ENCODE assay signal across 22 cellular contexts in the genomic region with DNA sequence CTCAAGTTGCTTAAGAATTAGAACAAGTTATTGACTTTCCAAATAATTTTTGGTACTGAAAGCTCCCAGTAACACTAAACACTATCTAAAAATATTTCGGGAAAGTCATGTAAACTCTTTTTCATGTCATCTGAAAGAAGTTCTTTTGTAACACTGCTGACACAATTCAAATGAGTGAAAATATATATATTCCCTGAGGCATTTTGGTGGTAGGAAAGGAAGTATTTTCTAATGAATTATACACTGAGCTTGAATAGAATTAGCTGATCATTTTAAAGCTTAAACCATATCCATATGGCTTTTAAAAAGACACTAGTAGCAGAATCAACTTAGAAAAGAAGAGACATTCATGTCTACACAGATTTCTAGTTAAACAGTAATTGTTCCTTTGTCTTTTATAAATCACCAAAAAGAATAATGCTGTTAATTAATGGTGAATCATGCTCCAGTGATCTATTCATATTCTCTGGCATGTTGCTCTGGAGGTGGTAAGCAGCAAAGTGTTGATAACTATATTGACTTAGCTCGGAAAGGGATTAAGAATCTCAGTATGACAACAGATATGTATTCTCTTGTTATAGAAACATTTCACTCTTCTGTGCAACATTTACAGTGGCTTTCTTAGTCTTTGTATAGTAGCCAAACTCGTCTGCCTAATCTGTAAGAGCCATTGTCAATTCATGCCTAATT.
"Had no signal": no experiment of that assay in that cellular context is flagged by ENCODE, and none has a peak within 500 bp of the region (broad histone marks: within the 10 kb centered on the region; RNA-seq: fewer than 3 reads in every experiment).

No MANE protein-coding gene starts in this region.

- H3K4me3 ChIP-seq: cardiac muscle cell, coronary artery, dorsolateral prefrontal cortex, mucosa of descending colon, right lobe of liver, testis, transverse colon had no signal

- H3K9me3 ChIP-seq: mucosa of descending colon, right lobe of liver, testis, transverse colon had no signal

- H3K27ac ChIP-seq: cardiac muscle cell, coronary artery, foreskin keratinocyte, right lobe of liver, testis, transverse colon had no signal

- H3K36me3 ChIP-seq: cardiac muscle cell, right lobe of liver, transverse colon had no signal

- H3K4me1 ChIP-seq: right lobe of liver, testis, transverse colon had no signal

- H3K27me3 ChIP-seq: cardiac muscle cell, dorsolateral prefrontal cortex, foreskin keratinocyte, right lobe of liver, testis, transverse colon had no signal

- ATAC-seq: activated CD8-positive, alpha-beta memory T cell treated with anti-CD3 and anti-CD28 coated beads, Interleukin-2, amount 10 ng/mL, durations not matched to agents 7 days and 5 days; activated CD8-positive, alpha-beta T cell treated with anti-CD3 and anti-CD28 coated beads, Interleukin-2, amount 10 ng/mL, durations not matched to agents 7 days and 5 days; activated T-cell treated with anti-CD3 and anti-CD28 coated beads, Interleukin-2, amount 50 U/mL, for 72 hours; foreskin keratinocyte; left cardiac atrium; left ventricle myocardium superior; mucosa of descending colon; natural killer cell treated with Interleukin-12 subunit alpha and Interleukin-12 subunit beta and Interleukin-15 and Interleukin-18, amount 100 ng/mL, for 72 hours; right lobe of liver; stimulated activated naive CD8-positive, alpha-beta T cell treated with anti-CD3 and anti-CD28 coated beads, Interleukin-15, Interleukin-2, amounts not matched to agents 100 U/mL and 50 U/mL, for 24 hours had no signal

- DNase-seq: activated B cell treated with CpG ODN at 0.5 μM for 24 hours; activated CD8-positive, alpha-beta memory T cell treated with anti-CD3 and anti-CD28 coated beads, Interleukin-2, amount 10 ng/mL, durations not matched to agents 7 days and 5 days; activated CD8-positive, alpha-beta T cell treated with anti-CD3 and anti-CD28 coated beads, Interleukin-2, amount 10 ng/mL, durations not matched to agents 7 days and 5 days; activated naive CD4-positive, alpha-beta T cell; activated T-cell treated with anti-CD3 and anti-CD28 coated beads, Interleukin-2, amount 50 U/mL, for 72 hours; anterior cingulate cortex; cerebellar nuclear complex; dorsolateral prefrontal cortex; effector memory CD4-positive, alpha-beta T cell; left cardiac atrium; left ventricle myocardium superior; mucosa of descending colon; posterior cingulate gyrus; right lobe of liver; stimulated activated CD4-positive, alpha-beta T cell treated with anti-CD3 and anti-CD28 coated beads, Interleukin-4, amount 100 ng/mL, for 1 hour; stimulated activated naive CD8-positive, alpha-beta T cell treated with anti-CD3 and anti-CD28 coated beads, Interleukin-15, Interleukin-2, amounts not matched to agents 100 U/mL and 50 U/mL, for 24 hours; testis; transverse colon had no signal
